In genomic region chr5:159101689-159102088, GRCh38 we compare ENCODE assay signal across 9 cellular contexts. TPM values are rescaled to one million over a fixed set of nuclear protein-coding genes. Genes with fewer than 3 reads are reported as not detected.
A peak's percentile ranks its signal among the peaks of the same experiment; 100 is the strongest.
DNase-seq lines count a peak whose midpoint lies in the region; ATAC-seq and TF ChIP-seq lines count a peak whose summit lies in the region.
"Had no signal": no experiment of that assay in that cellular context is flagged by ENCODE, and none has a peak within 500 bp of the region (broad histone marks: within the 10 kb centered on the region; RNA-seq: fewer than 3 reads in every experiment).

No MANE protein-coding gene starts in this region.

- TF ChIP-seq POLR2A in upper lobe of left lung (IDR thresholded peaks at IDR 0.05), result no peak

- H3K4ac ChIP-seq in neuronal stem cell (ENCODE audit: low read length), result no peak overlapping the region

- H3K4me2 ChIP-seq in neuronal stem cell (ENCODE audit: insufficient read depth, low read length, poor library complexity, severe bottlenecking), result no peak overlapping the region

- H3K27ac Mint-ChIP-seq in stimulated activated naive CD8-positive, alpha-beta T cell treated with anti-CD3 and anti-CD28 coated beads, Interleukin-15, Interleukin-2, amounts not matched to agents 100 ng/mL and 50 ng/mL, for 24 hours, result no peak overlapping the region
- H3K27ac Mint-ChIP-seq in brain, result peak overlapping the region in 1 of 5 experiments; percentile 26
- H3K27ac Mint-ChIP-seq in Caco-2 (ENCODE audit: unreplicated experiment), result no peak overlapping the region

- peaks cover 0 to 67% (median 25%) of the 10 kb centered on the region in 3 experiments for H3K27me3 ChIP-seq in neuronal stem cell (ENCODE audit: control insufficient read depth in 3 of 3, insufficient read depth in 3 of 3, low read depth in 1 of 3, low read length in 3 of 3)
- peaks cover 0 to 56% (median 16%) of the 10 kb centered on the region in 4 donors for H3K27me3 ChIP-seq in upper lobe of left lung
- H3K27me3 ChIP-seq in colonic mucosa, result peaks cover 83% of the 10 kb centered on the region
- no peaks in the 10 kb centered on the region for H3K27me3 ChIP-seq in SJCRH30
- no peaks in the 10 kb centered on the region for H3K27me3 ChIP-seq in Caco-2 (replicated peaks; ENCODE audit: control insufficient read depth, insufficient read depth, low read length)

- no peak overlapping the region for H2AK5ac ChIP-seq in neuronal stem cell (ENCODE audit: low read depth, low read length)

- no peak overlapping the region for H2BK120ac ChIP-seq in neuronal stem cell (ENCODE audit: low read depth, low read length)

- no peak overlapping the region for H2BK5ac ChIP-seq in neuronal stem cell (ENCODE audit: low read length)

- no peaks in the 10 kb centered on the region for H3K36me3 Mint-ChIP-seq in stimulated activated naive CD8-positive, alpha-beta T cell treated with anti-CD3 and anti-CD28 coated beads, Interleukin-15, Interleukin-2, amounts not matched to agents 100 ng/mL and 50 ng/mL, for 24 hours (ENCODE audit: low read depth)
- H3K36me3 Mint-ChIP-seq in brain (peaks cover 3% of the 10 kb centered on the region), Caco-2 (ENCODE audit: insufficient read depth, unreplicated experiment) (no peaks in the 10 kb centered on the region)

- BruUV-seq in Caco-2 (replicated peaks; lab: Mats Ljungman, UMichigan), result no TSS peak

- intact Hi-C loops in colonic mucosa (cut with DNase I), result loop anchor here (5.0 kb wide), 2 partner anchors 924 to 1024 kb away; no protein-coding TSS in a partner anchor
- intact Hi-C loops in Caco-2 (cut with micrococcal nuclease; ENCODE audit: unreplicated experiment), result no loop called here

- no peak overlapping the region for H3K9ac ChIP-seq in neuronal stem cell (ENCODE audit: low read depth, low read length, poor library complexity)
- peak overlapping the region in 1 of 2 donors; percentile 31 for H3K9ac ChIP-seq in colonic mucosa (ENCODE audit: low read depth in 2 of 2, low read length in 2 of 2)

- no peak overlapping the region for H4K91ac ChIP-seq in neuronal stem cell (ENCODE audit: low read depth, low read length, poor library complexity)

- no peak overlapping the region for H3K14ac ChIP-seq in neuronal stem cell (ENCODE audit: low read length)

- H3K27me3 Mint-ChIP-seq in stimulated activated naive CD8-positive, alpha-beta T cell treated with anti-CD3 and anti-CD28 coated beads, Interleukin-15, Interleukin-2, amounts not matched to agents 100 ng/mL and 50 ng/mL, for 24 hours, result peaks cover 90% of the 10 kb centered on the region
- H3K27me3 Mint-ChIP-seq in brain (peaks cover 100% of the 10 kb centered on the region), Caco-2 (ENCODE audit: insufficient read depth, unreplicated experiment) (peaks cover 56% of the 10 kb centered on the region)

- H3K23ac ChIP-seq in neuronal stem cell (ENCODE audit: low read depth, low read length, poor library complexity), result no peak overlapping the region

- H3K4me1 Mint-ChIP-seq in stimulated activated naive CD8-positive, alpha-beta T cell treated with anti-CD3 and anti-CD28 coated beads, Interleukin-15, Interleukin-2, amounts not matched to agents 100 ng/mL and 50 ng/mL, for 24 hours (ENCODE audit: low read depth), result peaks cover 64% of the 10 kb centered on the region
- H3K4me1 Mint-ChIP-seq in brain (peaks cover 90% of the 10 kb centered on the region), Caco-2 (ENCODE audit: low read depth, unreplicated experiment) (peaks cover 8% of the 10 kb centered on the region)

- no peak overlapping the region for H4K8ac ChIP-seq in neuronal stem cell (ENCODE audit: low read depth, low read length)

- no CpG with 5 or more reads among the region's 2 CpGs for WGBS in neuronal stem cell (ENCODE audit: extremely low coverage in 2 of 2, insufficient read length in 2 of 2, insufficient replicate concordance in 1 of 2), 2 donors
- 63 to 68% methylated on average over 2 of the region's 2 CpGs for WGBS in upper lobe of left lung, 2 donors

- no peak overlapping the region for H3K27ac ChIP-seq in neuronal stem cell (replicated peaks; ENCODE audit: low read length)
- peak overlapping the region in 1 of 4 donors; percentile 67 for H3K27ac ChIP-seq in upper lobe of left lung
- no peak overlapping the region for H3K27ac ChIP-seq in colonic mucosa
- no peak overlapping the region for H3K27ac ChIP-seq in SJCRH30

- no peaks in the 10 kb centered on the region for H3K79me1 ChIP-seq in neuronal stem cell (ENCODE audit: low read depth, low read length)

- H3K4me3 Mint-ChIP-seq in stimulated activated naive CD8-positive, alpha-beta T cell treated with anti-CD3 and anti-CD28 coated beads, Interleukin-15, Interleukin-2, amounts not matched to agents 100 ng/mL and 50 ng/mL, for 24 hours, result peak overlapping the region; percentile 87
- H3K4me3 Mint-ChIP-seq in brain (peak overlapping the region in 4 of 5 experiments; percentile 88 to 92 (median 90)), Caco-2 (ENCODE audit: unreplicated experiment) (no peak overlapping the region)

- no peak overlapping the region for H2BK15ac ChIP-seq in neuronal stem cell (ENCODE audit: low read length)

- ATAC-seq in stimulated activated naive CD8-positive, alpha-beta T cell treated with anti-CD3 and anti-CD28 coated beads, Interleukin-15, Interleukin-2, amounts not matched to agents 100 U/mL and 50 U/mL, for 24 hours, result no peak
- no peak for ATAC-seq in upper lobe of left lung (ENCODE audit: low FRiP score in 2 of 2)

- no peak for TF ChIP-seq CTCF in brain (conservative IDR thresholded peaks at IDR 0.05)
- no peak for TF ChIP-seq CTCF in upper lobe of left lung (IDR thresholded peaks at IDR 0.05)
- no peak for TF ChIP-seq CTCF in colonic mucosa (IDR thresholded peaks at IDR 0.05)
- TF ChIP-seq CTCF in Caco-2 (IDR thresholded peaks at IDR 0.05; ENCODE audit: insufficient read depth in 1 of 2, low read depth in 1 of 2, low read length in 1 of 2, severe bottlenecking in 1 of 2, unreplicated experiment in 1 of 2), result no peak

- no peak for DNase-seq in stimulated activated naive CD8-positive, alpha-beta T cell treated with anti-CD3 and anti-CD28 coated beads, Interleukin-15, Interleukin-2, amounts not matched to agents 100 U/mL and 50 U/mL, for 24 hours
- DNase-seq in neuronal stem cell (ENCODE audit: low spot score) (no peak), upper lobe of left lung (no peak), colonic mucosa (no peak), SJCRH30 (no peak), Caco-2 (no peak)
- DNase-seq: amygdala had no signal

- H3K4me3 ChIP-seq in neuronal stem cell (ENCODE audit: low read length in 2 of 2) (peak overlapping the region in 1 of 2 donors; percentile 72), upper lobe of left lung (peak overlapping the region in 1 of 4 donors; percentile 50), colonic mucosa (no peak overlapping the region), SJCRH30 (no peak overlapping the region), Caco-2 (ENCODE audit: low read depth, low read length) (no peak overlapping the region)

- no peak overlapping the region for H2AFZ ChIP-seq in neuronal stem cell (ENCODE audit: low read length)

- peak overlapping the region; percentile 8 for H2BK12ac ChIP-seq in neuronal stem cell (ENCODE audit: low read length)

- H3K36me3 ChIP-seq in neuronal stem cell (replicated peaks in 1 of 2; ENCODE audit: control insufficient read depth in 2 of 2, insufficient read depth in 2 of 2, low read length in 2 of 2) (peaks cover 0 to under 1% of the 10 kb centered on the region in 2 donors), upper lobe of left lung (no peaks in the 10 kb centered on the region), colonic mucosa (no peaks in the 10 kb centered on the region), SJCRH30 (no peaks in the 10 kb centered on the region), Caco-2 (ENCODE audit: control insufficient read depth, insufficient read depth, low read length) (no peaks in the 10 kb centered on the region)

- peaks cover 14 to 20% of the 10 kb centered on the region in 2 donors for H3K4me1 ChIP-seq in neuronal stem cell (ENCODE audit: control insufficient read depth in 2 of 2, insufficient read depth in 1 of 2, low read depth in 1 of 2, low read length in 2 of 2)
- H3K4me1 ChIP-seq in upper lobe of left lung, result peaks cover 31 to 66% (median 37%) of the 10 kb centered on the region in 4 donors
- H3K4me1 ChIP-seq in colonic mucosa, result no peaks in the 10 kb centered on the region
- H3K4me1 ChIP-seq in SJCRH30, result peaks cover 4% of the 10 kb centered on the region; the same call in 1 of the 2 replicates
- no peaks in the 10 kb centered on the region for H3K4me1 ChIP-seq in Caco-2

- no peak overlapping the region for H3K18ac ChIP-seq in neuronal stem cell (ENCODE audit: low read length)

- no peak for TF ChIP-seq EP300 in upper lobe of left lung (IDR thresholded peaks at IDR 0.05)

- CTCF ChIA-PET in Caco-2 (lab: Charles Lee), result no interaction called here

- H3K9me3 Mint-ChIP-seq in stimulated activated naive CD8-positive, alpha-beta T cell treated with anti-CD3 and anti-CD28 coated beads, Interleukin-15, Interleukin-2, amounts not matched to agents 100 ng/mL and 50 ng/mL, for 24 hours, result no peaks in the 10 kb centered on the region
- peaks cover 0 to 4% (median 0%) of the 10 kb centered on the region in 5 experiments for H3K9me3 Mint-ChIP-seq in brain
- H3K9me3 Mint-ChIP-seq in Caco-2 (ENCODE audit: unreplicated experiment), result no peaks in the 10 kb centered on the region

- peaks cover 1 to 4% of the 10 kb centered on the region in 2 donors for H3K9me3 ChIP-seq in neuronal stem cell (replicated peaks in 1 of 2; ENCODE audit: control insufficient read depth in 2 of 2, insufficient read depth in 1 of 2, low read depth in 1 of 2, low read length in 2 of 2)
- no peaks in the 10 kb centered on the region for H3K9me3 ChIP-seq in upper lobe of left lung
- H3K9me3 ChIP-seq in colonic mucosa, result no peaks in the 10 kb centered on the region
- no peaks in the 10 kb centered on the region for H3K9me3 ChIP-seq in SJCRH30 (replicated peaks)
- no peaks in the 10 kb centered on the region for H3K9me3 ChIP-seq in Caco-2

- POLR2A ChIA-PET in Caco-2 (lab: Charles Lee), result no interaction called here

RNA-seq across cellular contexts. Expression of gene EBF1, which starts 2.0 kb away (rescaled TPM):
- polyA plus RNA-seq in brain (ENCODE audit: insufficient read depth, low read depth, low replicate concordance), result 9.7 TPM
- 0.79 TPM for polyA plus RNA-seq in neuronal stem cell (2013, experiment 1 of 2)
- 0.83 TPM for polyA plus RNA-seq in neuronal stem cell (2013, experiment 2 of 2)
- total RNA-seq in upper lobe of left lung (10 to 100 TPM in 1 of 6 donors, 1 to 10 TPM in 5; 3.2 to 13.6 (median 5.3) TPM), colonic mucosa (1 to 10 TPM; 1.5 to 4.8 TPM), Caco-2 (2022) (not detected in 2 replicates)
- total RNA-seq in SJCRH30 (2014; rRNA removed; shearing (Covaris generic)), result 11.9 and 12.5 TPM in 2 replicates
